17 cellular contexts compared by ENCODE assay signal in genomic region chr2:8169443-8169842, GRCh38.
A peak's percentile ranks its signal among the peaks of the same experiment; 100 is the strongest.
DNase-seq lines count a peak whose midpoint lies in the region; ATAC-seq and TF ChIP-seq lines count a peak whose summit lies in the region.
"Had no signal": no experiment of that assay in that cellular context is flagged by ENCODE, and none has a peak within 500 bp of the region (broad histone marks: within the 10 kb centered on the region; RNA-seq: fewer than 3 reads in every experiment).

No MANE protein-coding gene starts in this region.

- no peak overlapping the region for H3K4me3 Mint-ChIP-seq in activated T-cell treated with anti-CD3 and anti-CD28 coated beads, Interleukin-2, amount 50 U/mL, for 72 hours
- H3K4me3 Mint-ChIP-seq: activated naive CD8-positive, alpha-beta T cell treated with anti-CD3 and anti-CD28 coated beads, Interleukin-2, amount 10 ng/mL, durations not matched to agents 7 days and 5 days; CD4-positive, alpha-beta T cell had no signal

- intact Hi-C loops in cardiac septum (cut with DNase I) = no loop called here

- H3K27me3 ChIP-seq in thoracic aorta (replicated peaks; ENCODE audit: insufficient read depth) = no peaks in the 10 kb centered on the region
- H3K27me3 ChIP-seq: gastroesophageal sphincter, suprapubic skin had no signal

- peaks cover 14 to 39% of the 10 kb centered on the region in 2 donors for H3K4me1 ChIP-seq in thoracic aorta (ENCODE audit: control insufficient read depth in 1 of 2, low read depth in 2 of 2)
- H3K4me1 ChIP-seq: gastroesophageal sphincter, suprapubic skin had no signal

- peaks cover 0 to 3% of the 10 kb centered on the region in 2 donors for H3K9me3 Mint-ChIP-seq in activated T-cell treated with anti-CD3 and anti-CD28 coated beads, Interleukin-2, amount 50 U/mL, for 72 hours
- H3K9me3 Mint-ChIP-seq: activated naive CD8-positive, alpha-beta T cell treated with anti-CD3 and anti-CD28 coated beads, Interleukin-2, amount 10 ng/mL, durations not matched to agents 7 days and 5 days; CD4-positive, alpha-beta T cell had no signal

- H3K4me3 ChIP-seq in fibroblast of the aortic adventitia (ENCODE audit: low read depth, low read length) (no peak overlapping the region), thoracic aorta (no peak overlapping the region)
- H3K4me3 ChIP-seq: gastroesophageal sphincter, suprapubic skin had no signal

- H3K27ac Mint-ChIP-seq in activated T-cell treated with anti-CD3 and anti-CD28 coated beads, Interleukin-2, amount 50 U/mL, for 72 hours = no peak overlapping the region
- H3K27ac Mint-ChIP-seq: activated naive CD8-positive, alpha-beta T cell treated with anti-CD3 and anti-CD28 coated beads, Interleukin-2, amount 10 ng/mL, durations not matched to agents 7 days and 5 days; CD4-positive, alpha-beta T cell had no signal

- H3K4me1 Mint-ChIP-seq in activated T-cell treated with anti-CD3 and anti-CD28 coated beads, Interleukin-2, amount 50 U/mL, for 72 hours (ENCODE audit: low read depth) = peaks cover 9% of the 10 kb centered on the region

- peak; percentile 33 for ATAC-seq in thoracic aorta (ENCODE audit: insufficient number of reproducible peaks, low FRiP score, low read depth)
- ATAC-seq in activated T-cell treated with anti-CD3 and anti-CD28 coated beads, Interleukin-2, amount 50 U/mL, for 72 hours (replicated peaks in 1 of 2) = no peak
- ATAC-seq: gastroesophageal sphincter had no signal

- H3K36me3 ChIP-seq in thoracic aorta = no peaks in the 10 kb centered on the region
- H3K36me3 ChIP-seq: gastroesophageal sphincter, suprapubic skin had no signal

- no peaks in the 10 kb centered on the region for H3K9me3 ChIP-seq in thoracic aorta
- H3K9me3 ChIP-seq: gastroesophageal sphincter, suprapubic skin had no signal

- H3K27me3 Mint-ChIP-seq in activated T-cell treated with anti-CD3 and anti-CD28 coated beads, Interleukin-2, amount 50 U/mL, for 72 hours (ENCODE audit: low read depth) = peaks cover 8% of the 10 kb centered on the region
- H3K27me3 Mint-ChIP-seq: CD4-positive, alpha-beta T cell had no signal

- DNase-seq in GM04504 (ENCODE audit: low read depth) (peak; percentile 62), amniotic stem cell (lab: John Stamatoyannopoulos, UW) (peak; percentile 90), fibroblast of the aortic adventitia (ENCODE audit: low read depth) (peak; percentile 97), thoracic aorta (ENCODE audit: low spot score) (no peak), GM10266 (ENCODE audit: extremely low spot score) (no peak), cardiac septum (ENCODE audit: low spot score) (no peak)
- DNase-seq in activated T-cell treated with anti-CD3 and anti-CD28 coated beads, Interleukin-2, amount 50 U/mL, for 72 hours = no peak
- DNase-seq: activated CD4-positive, alpha-beta T cell treated with anti-CD3 and anti-CD28 coated beads for 4 hours; activated naive CD8-positive, alpha-beta T cell treated with anti-CD3 and anti-CD28 coated beads, Interleukin-2, amount 10 ng/mL, durations not matched to agents 7 days and 5 days; activated T-cell treated with anti-CD3 and anti-CD28 coated beads for 4 hours; CD4-positive, alpha-beta T cell; islet precursor cell; midbrain; stimulated activated CD4-positive, alpha-beta T cell treated with anti-CD3 and anti-CD28 coated beads, Interleukin-15, amount 100 ng/mL, for 24 hours; T-helper 2 cell had no signal

- no peaks in the 10 kb centered on the region for H3K36me3 Mint-ChIP-seq in activated T-cell treated with anti-CD3 and anti-CD28 coated beads, Interleukin-2, amount 50 U/mL, for 72 hours (ENCODE audit: insufficient read depth in 2 of 2)
- H3K36me3 Mint-ChIP-seq: activated naive CD8-positive, alpha-beta T cell treated with anti-CD3 and anti-CD28 coated beads, Interleukin-2, amount 10 ng/mL, durations not matched to agents 7 days and 5 days had no signal

- peak overlapping the region; percentile 58 to 75 for H3K27ac ChIP-seq in thoracic aorta
- H3K27ac ChIP-seq: gastroesophageal sphincter, suprapubic skin had no signal

- TF ChIP-seq CTCF in fibroblast of the aortic adventitia (IDR thresholded peaks at IDR 0.05; ENCODE audit: insufficient read depth, low read length) = no peak
- TF ChIP-seq CTCF in thoracic aorta (IDR thresholded peaks at IDR 0.05) = no peak
- TF ChIP-seq CTCF in GM10266 (IDR thresholded peaks at IDR 0.05; ENCODE audit: control insufficient read depth, insufficient read depth, low read depth, missing control alignments) = no peak

Comparison
In these comparisons a context has a peak if more than half of its experiments do, and no peak if none do; other contexts are left out.
1. DNase-seq: peak in GM04504 (single experiment), amniotic stem cell (single experiment) and fibroblast of the aortic adventitia (single experiment); none in thoracic aorta (single experiment), GM10266 (single experiment), activated T-cell treated with anti-CD3 and anti-CD28 coated beads, Interleukin-2, amount 50 U/mL, for 72 hours (0 of 2) and cardiac septum (single experiment).